22 cellular contexts compared by ENCODE assay signal in the genomic region with DNA sequence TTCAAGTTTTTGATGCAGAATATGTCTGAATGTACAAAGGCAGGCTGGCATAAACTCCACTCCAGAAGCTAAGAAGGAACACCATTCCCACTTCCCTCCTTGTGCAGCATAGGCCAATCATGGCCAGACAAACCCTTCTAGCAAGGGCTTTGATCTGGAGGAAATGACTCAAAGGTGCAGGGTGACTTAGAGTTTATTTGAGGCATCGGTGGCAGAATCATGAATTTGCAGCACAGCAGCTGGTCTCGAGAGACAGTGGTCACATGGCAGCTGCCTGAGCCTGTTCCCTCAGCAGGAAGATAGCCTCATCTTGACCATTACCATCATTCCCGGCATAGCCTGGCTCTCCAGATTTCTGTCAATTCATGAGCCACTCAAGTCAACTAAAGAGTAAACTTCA.
DNase-seq lines count a peak whose midpoint lies in the region; ATAC-seq and TF ChIP-seq lines count a peak whose summit lies in the region.
"Had no signal": no experiment of that assay in that cellular context is flagged by ENCODE, and none has a peak within 500 bp of the region (broad histone marks: within the 10 kb centered on the region; RNA-seq: fewer than 3 reads in every experiment).

No MANE protein-coding gene starts in this region.

- H3K4me3 ChIP-seq in NB4 (ENCODE audit: low read depth, low read length), result no peak overlapping the region
- H3K4me3 ChIP-seq in fibroblast of mammary gland (ENCODE audit: control insufficient read depth, low read depth, low read length), result no peak overlapping the region
- no peak overlapping the region for H3K4me3 ChIP-seq in spleen
- H3K4me3 ChIP-seq: adrenal gland, tibial nerve had no signal

- TF ChIP-seq POLR2A in NB4 (IDR thresholded peaks at IDR 0.05; ENCODE audit: extremely low read depth, insufficient read length) (no peak), spleen (IDR thresholded peaks at IDR 0.05) (no peak)

- peaks cover 0 to 21% (median 3%) of the 10 kb centered on the region in 8 donors for H3K9me3 ChIP-seq in spleen
- H3K9me3 ChIP-seq: adrenal gland had no signal

- TF ChIP-seq CTCF in NB4 (IDR thresholded peaks at IDR 0.05; ENCODE audit: low read depth, low read length), result no peak
- TF ChIP-seq CTCF in fibroblast of mammary gland (conservative IDR thresholded peaks at IDR 0.05; ENCODE audit: control insufficient read depth, insufficient read depth, low read depth, low read length), result no peak
- no peak for TF ChIP-seq CTCF in spleen (IDR thresholded peaks at IDR 0.05 in 8 of 11, conservative IDR thresholded peaks at IDR 0.05 in 3 of 11)

- ATAC-seq in HG03378 (IDR thresholded peaks at IDR 0.05; ENCODE audit: unreplicated experiment), result peak; percentile 65
- ATAC-seq in HG03460 (IDR thresholded peaks at IDR 0.05; ENCODE audit: unreplicated experiment), result no peak
- ATAC-seq in GM19467 (IDR thresholded peaks at IDR 0.05; ENCODE audit: unreplicated experiment), result no peak
- ATAC-seq: esophagus mucosa, PC-3 had no signal

- 36 to 62% (median 44%) methylated on average over 2 to 3 of the region's 3 CpGs for WGBS in spleen, 5 donors

- no peaks in the 10 kb centered on the region for H3K27me3 ChIP-seq in spleen (replicated peaks in 1 of 7)
- H3K27me3 ChIP-seq: adrenal gland, tibial nerve had no signal

- DNase-seq in Daoy (ENCODE audit: low read depth), result peak; percentile 35
- DNase-seq in NB4 (ENCODE audit: low read depth), result peak; percentile 51
- DNase-seq in fibroblast of mammary gland (ENCODE audit: low read depth), result peak; percentile 60
- DNase-seq in spleen, result no peak
- no peak for DNase-seq in NCI-H2107 (lab: John Stamatoyannopoulos, UW)
- DNase-seq: activated gamma-delta T cell; adrenal gland; caudate nucleus; CD4-positive, alpha-beta T cell; HFFc6; NCI-H1048; NCI-H1930; NCI-H345; PC-3; small intestine; stimulated activated CD4-positive, alpha-beta T cell treated with anti-CD3 and anti-CD28 coated beads, Interleukin-4, amount 100 ng/mL, for 1 hour had no signal

- intact Hi-C loops in spleen (cut with DNase I; ENCODE audit: low total_unique reads), result no loop called here

- H3K27ac ChIP-seq in spleen, result no peak overlapping the region
- H3K27ac ChIP-seq: adrenal gland, tibial nerve, VCaP had no signal

- H3K4me1 ChIP-seq in spleen, result no peaks in the 10 kb centered on the region
- H3K4me1 ChIP-seq: adrenal gland had no signal

- H3K36me3 ChIP-seq in spleen, result no peaks in the 10 kb centered on the region
- H3K36me3 ChIP-seq: adrenal gland, tibial nerve had no signal

Comparison
In these comparisons a context has a peak if more than half of its experiments do, and no peak if none do; other contexts are left out.
1. DNase-seq: peak in Daoy (single experiment), NB4 (single experiment) and fibroblast of mammary gland (single experiment); none in spleen (single experiment) and NCI-H2107 (single experiment).